12 cellular contexts compared by ENCODE assay signal in genomic region chr17:15981646-15982580, GRCh38. TPM values are rescaled to one million over a fixed set of nuclear protein-coding genes. Genes with fewer than 3 reads are reported as not detected.
DNase-seq lines count a peak whose midpoint lies in the region; ATAC-seq, FAIRE-seq and TF ChIP-seq lines count a peak whose summit lies in the region.
"Had no signal": no experiment of that assay in that cellular context is flagged by ENCODE, and none has a peak within 500 bp of the region (broad histone marks: within the 10 kb centered on the region; RNA-seq: fewer than 3 reads in every experiment).

No MANE protein-coding gene starts in this region.

- H3K4me1 ChIP-seq in RWPE2 (ENCODE audit: insufficient read depth, poor library complexity, severe bottlenecking): peaks cover 20% of the 10 kb centered on the region
- H3K4me1 ChIP-seq in endothelial cell of umbilical vein (ENCODE audit: control insufficient read depth, extremely low read depth, insufficient read depth, low read length): peaks cover 22% of the 10 kb centered on the region
- no peaks in the 10 kb centered on the region for H3K4me1 ChIP-seq in gastroesophageal sphincter
- H3K4me1 ChIP-seq: upper lobe of right lung had no signal

- peak overlapping the region; percentile 28 for H2AFZ ChIP-seq in endothelial cell of umbilical vein (ENCODE audit: low read depth, low read length)

- peak overlapping the region; percentile 71 for H3K27ac ChIP-seq in RWPE2 (ENCODE audit: poor library complexity, severe bottlenecking)
- peak overlapping the region; percentile 57 for H3K27ac ChIP-seq in endothelial cell of umbilical vein (ENCODE audit: insufficient read depth, low read depth, low read length)
- no peak overlapping the region for H3K27ac ChIP-seq in gastroesophageal sphincter
- H3K27ac ChIP-seq: ovary, upper lobe of right lung had no signal

- dilution Hi-C loops in endothelial cell of umbilical vein (cut with MboI; ENCODE audit: extremely low pct_ligation_motif_present, low sequenced_read_pairs): no loop called here

- no peak for TF ChIP-seq EP300 in gastroesophageal sphincter (IDR thresholded peaks at IDR 0.05)

- CTCF ChIA-PET in endothelial cell of umbilical vein (lab: Charles Lee): interaction anchor here (1.0 to 2.5 kb wide), 4 partner anchors 12 to 37 kb away, joined by 3 to 9 read pairs (median 4); partner anchors contain the start of genes ADORA2B and ZSWIM7

- no TSS peak for BruUV-seq in endothelial cell of umbilical vein (replicated peaks; lab: Mats Ljungman, UMichigan)

- H3K27me3 Mint-ChIP-seq in activated T-cell treated with anti-CD3 and anti-CD28 coated beads, Interleukin-2, amount 50 U/mL, for 24 hours: no peaks in the 10 kb centered on the region
- no peaks in the 10 kb centered on the region for H3K27me3 Mint-ChIP-seq in activated T-cell treated with anti-CD3 and anti-CD28 coated beads, Interleukin-2, amount 50 U/mL, for 4 hours (ENCODE audit: low read depth)
- no peaks in the 10 kb centered on the region for H3K27me3 Mint-ChIP-seq in progenitor cell of endocrine pancreas
- H3K27me3 Mint-ChIP-seq in T-helper 2 cell treated with Interferon-gamma antibody and Interleukin-4, amounts not matched to agents 5 μg/mL and 100 μg/mL, for 36 hours (ENCODE audit: low read depth): no peaks in the 10 kb centered on the region
- H3K27me3 Mint-ChIP-seq: IgD-negative memory B cell had no signal

- no peaks in the 10 kb centered on the region for H3K79me2 ChIP-seq in endothelial cell of umbilical vein (ENCODE audit: control insufficient read depth, insufficient read depth, low read length)

- H3K36me3 ChIP-seq in RWPE2 (ENCODE audit: low read depth) (peaks cover 73% of the 10 kb centered on the region), endothelial cell of umbilical vein (ENCODE audit: control insufficient read depth in 2 of 2, extremely low read depth in 1 of 2, insufficient read depth in 2 of 2, low read length in 2 of 2) (peaks cover 5 to 9% of the 10 kb centered on the region in 2 experiments), gastroesophageal sphincter (peaks cover 0 to 89% of the 10 kb centered on the region in 2 donors)
- H3K36me3 ChIP-seq: ovary had no signal

- WGBS in gastroesophageal sphincter (ENCODE audit: low coverage in 1 of 2), 2 donors: 86 to 93% methylated on average over 3 to 5 of the region's 5 CpGs

- H3K9me3 ChIP-seq in RWPE2 (ENCODE audit: severe bottlenecking) (no peaks in the 10 kb centered on the region), endothelial cell of umbilical vein (replicated peaks; ENCODE audit: control insufficient read depth, insufficient read depth, low read length) (no peaks in the 10 kb centered on the region), gastroesophageal sphincter (no peaks in the 10 kb centered on the region)
- H3K9me3 ChIP-seq: ovary, upper lobe of right lung had no signal

- no peak overlapping the region for H3K4me3 ChIP-seq in RWPE2 (ENCODE audit: severe bottlenecking)
- H3K4me3 ChIP-seq in endothelial cell of umbilical vein (replicated peaks in 1 of 3; ENCODE audit: insufficient read depth in 1 of 3, low read depth in 1 of 3, low read length in 3 of 3): no peak overlapping the region
- H3K4me3 ChIP-seq in gastroesophageal sphincter: no peak overlapping the region
- H3K4me3 ChIP-seq: ovary, upper lobe of right lung had no signal

- FAIRE-seq in endothelial cell of umbilical vein (lab: Jason Lieb, UNC): peak; percentile 64

- no peaks in the 10 kb centered on the region for H3K9me3 Mint-ChIP-seq in activated T-cell treated with anti-CD3 and anti-CD28 coated beads, Interleukin-2, amount 50 U/mL, for 24 hours
- H3K9me3 Mint-ChIP-seq in activated T-cell treated with anti-CD3 and anti-CD28 coated beads, Interleukin-2, amount 50 U/mL, for 4 hours: no peaks in the 10 kb centered on the region
- H3K9me3 Mint-ChIP-seq in progenitor cell of endocrine pancreas (ENCODE audit: low read depth): peaks cover 6% of the 10 kb centered on the region
- H3K9me3 Mint-ChIP-seq in T-helper 2 cell treated with Interferon-gamma antibody and Interleukin-4, amounts not matched to agents 5 μg/mL and 100 μg/mL, for 36 hours: no peaks in the 10 kb centered on the region
- H3K9me3 Mint-ChIP-seq: IgD-negative memory B cell had no signal

- peaks cover 72% of the 10 kb centered on the region for H3K36me3 Mint-ChIP-seq in activated T-cell treated with anti-CD3 and anti-CD28 coated beads, Interleukin-2, amount 50 U/mL, for 24 hours (ENCODE audit: low read depth)
- H3K36me3 Mint-ChIP-seq in activated T-cell treated with anti-CD3 and anti-CD28 coated beads, Interleukin-2, amount 50 U/mL, for 4 hours (ENCODE audit: insufficient read depth): peaks cover 34% of the 10 kb centered on the region
- H3K36me3 Mint-ChIP-seq in progenitor cell of endocrine pancreas (ENCODE audit: insufficient read depth): peaks cover 37% of the 10 kb centered on the region
- peaks cover 33% of the 10 kb centered on the region for H3K36me3 Mint-ChIP-seq in T-helper 2 cell treated with Interferon-gamma antibody and Interleukin-4, amounts not matched to agents 5 μg/mL and 100 μg/mL, for 36 hours (ENCODE audit: low read depth)

- ATAC-seq in activated T-cell treated with anti-CD3 and anti-CD28 coated beads, Interleukin-2, amount 50 U/mL, for 4 hours: no peak
- ATAC-seq in RWPE2 (ENCODE audit: low read depth): peak; percentile 89
- ATAC-seq in gastroesophageal sphincter: no peak
- ATAC-seq: upper lobe of right lung had no signal

- no peak for DNase-seq in activated T-cell treated with anti-CD3 and anti-CD28 coated beads, Interleukin-2, amount 50 U/mL, for 24 hours
- no peak for DNase-seq in activated T-cell treated with anti-CD3 and anti-CD28 coated beads, Interleukin-2, amount 50 U/mL, for 4 hours
- DNase-seq in RWPE2 (ENCODE audit: low spot score): no peak
- DNase-seq in endothelial cell of umbilical vein (ENCODE audit: low read depth, low spot score): peak; percentile 33
- no peak for DNase-seq in progenitor cell of endocrine pancreas (ENCODE audit: low spot score, unreplicated experiment)
- no peak for DNase-seq in T-helper 2 cell treated with Interferon-gamma antibody and Interleukin-4, amounts not matched to agents 5 μg/mL and 100 μg/mL, for 36 hours (ENCODE audit: low spot score)
- DNase-seq in stimulated activated CD4-positive, alpha-beta T cell treated with anti-CD3 and anti-CD28 coated beads, Interleukin-12 subunit alpha, Interleukin-12 subunit beta, amount 100 ng/mL, for 4 hours: no peak
- DNase-seq: NCI-H510A, ovary, upper lobe of right lung had no signal

- no peaks in the 10 kb centered on the region for H3K9me1 ChIP-seq in endothelial cell of umbilical vein (replicated peaks; ENCODE audit: control insufficient read depth, extremely low read depth, insufficient read depth, low read length)

- H3K27me3 ChIP-seq in RWPE2 (ENCODE audit: insufficient read depth, poor library complexity, severe bottlenecking): no peaks in the 10 kb centered on the region
- H3K27me3 ChIP-seq in endothelial cell of umbilical vein (ENCODE audit: control insufficient read depth in 2 of 2, insufficient read depth in 2 of 2, low read length in 2 of 2): no peaks in the 10 kb centered on the region
- H3K27me3 ChIP-seq in gastroesophageal sphincter: no peaks in the 10 kb centered on the region
- H3K27me3 ChIP-seq: ovary, upper lobe of right lung had no signal

- no peak for TF ChIP-seq POLR2A in endothelial cell of umbilical vein (IDR thresholded peaks at IDR 0.05; ENCODE audit: low read depth, low read length)
- TF ChIP-seq POLR2A in gastroesophageal sphincter (IDR thresholded peaks at IDR 0.05): no peak

- H4K20me1 ChIP-seq in endothelial cell of umbilical vein (replicated peaks; ENCODE audit: control insufficient read depth, extremely low read depth, insufficient read depth, low read length): no peaks in the 10 kb centered on the region

- H3K4me2 ChIP-seq in endothelial cell of umbilical vein (ENCODE audit: insufficient read depth, low read length): peak overlapping the region; percentile 8

- intact Hi-C loops in endothelial cell of umbilical vein (cut with micrococcal nuclease): no loop called here

- H3K4me1 Mint-ChIP-seq in activated T-cell treated with anti-CD3 and anti-CD28 coated beads, Interleukin-2, amount 50 U/mL, for 24 hours (ENCODE audit: low read depth): peaks cover 24% of the 10 kb centered on the region
- peaks cover 18% of the 10 kb centered on the region for H3K4me1 Mint-ChIP-seq in activated T-cell treated with anti-CD3 and anti-CD28 coated beads, Interleukin-2, amount 50 U/mL, for 4 hours (ENCODE audit: low read depth)
- no peaks in the 10 kb centered on the region for H3K4me1 Mint-ChIP-seq in progenitor cell of endocrine pancreas (ENCODE audit: low read depth)
- peaks cover 14% of the 10 kb centered on the region for H3K4me1 Mint-ChIP-seq in T-helper 2 cell treated with Interferon-gamma antibody and Interleukin-4, amounts not matched to agents 5 μg/mL and 100 μg/mL, for 36 hours (ENCODE audit: low read depth)

- TF ChIP-seq CTCF in RWPE2 (IDR thresholded peaks at IDR 0.05; ENCODE audit: poor library complexity, severe bottlenecking) (no peak), endothelial cell of umbilical vein (IDR thresholded peaks at IDR 0.05; ENCODE audit: extremely low read depth in 1 of 2, insufficient read depth in 1 of 2, low read depth in 1 of 2, low read length in 2 of 2) (no peak), progenitor cell of endocrine pancreas (IDR thresholded peaks at IDR 0.05; ENCODE audit: unreplicated experiment) (no peak), gastroesophageal sphincter (IDR thresholded peaks at IDR 0.05) (no peak)

- H3K9ac ChIP-seq in endothelial cell of umbilical vein (replicated peaks; ENCODE audit: extremely low read depth, insufficient read depth, low read length): no peak overlapping the region

- H3K27ac Mint-ChIP-seq in activated T-cell treated with anti-CD3 and anti-CD28 coated beads, Interleukin-2, amount 50 U/mL, for 24 hours: peak overlapping the region; percentile 58
- H3K27ac Mint-ChIP-seq in progenitor cell of endocrine pancreas: peak overlapping the region; percentile 63
- no peak overlapping the region for H3K27ac Mint-ChIP-seq in T-helper 2 cell treated with Interferon-gamma antibody and Interleukin-4, amounts not matched to agents 5 μg/mL and 100 μg/mL, for 36 hours
- H3K27ac Mint-ChIP-seq: IgD-negative memory B cell had no signal

- POLR2A ChIA-PET in endothelial cell of umbilical vein (lab: Charles Lee): no interaction called here

- H3K4me3 Mint-ChIP-seq in activated T-cell treated with anti-CD3 and anti-CD28 coated beads, Interleukin-2, amount 50 U/mL, for 24 hours: no peak overlapping the region
- H3K4me3 Mint-ChIP-seq in activated T-cell treated with anti-CD3 and anti-CD28 coated beads, Interleukin-2, amount 50 U/mL, for 4 hours: no peak overlapping the region
- no peak overlapping the region for H3K4me3 Mint-ChIP-seq in progenitor cell of endocrine pancreas (ENCODE audit: low read depth)
- no peak overlapping the region for H3K4me3 Mint-ChIP-seq in T-helper 2 cell treated with Interferon-gamma antibody and Interleukin-4, amounts not matched to agents 5 μg/mL and 100 μg/mL, for 36 hours
- H3K4me3 Mint-ChIP-seq: IgD-negative memory B cell had no signal

RNA-seq across cellular contexts. Expression of gene ZSWIM7, which starts 17.6 kb away (rescaled TPM):
- total RNA-seq in activated T-cell treated with anti-CD3 and anti-CD28 coated beads, Interleukin-2, amount 50 U/mL, for 4 hours: 1 to 10 TPM; 7.2 to 9.7 (median 9.5) TPM
- total RNA-seq in endothelial cell of umbilical vein (18.0 and 21.9 TPM in 2 replicates), progenitor cell of endocrine pancreas (27.9 and 35.4 TPM in 2 replicates), gastroesophageal sphincter (10 to 100 TPM; 12.1 to 32.4 (median 13.6) TPM)
- 33.8 and 38.9 TPM in 2 replicates for polyA plus RNA-seq in endothelial cell of umbilical vein
- polyA plus RNA-seq in endothelial cell of umbilical vein (2011; cell fraction: cytosol; rRNA removed): 26.7 and 30.5 TPM in 2 replicates
- 29.1 and 33.7 TPM in 2 replicates for polyA plus RNA-seq in endothelial cell of umbilical vein (2011; cell fraction: nucleus; rRNA removed)
- 27.3 and 27.8 TPM in 2 replicates for polyA plus RNA-seq in endothelial cell of umbilical vein (2012)
- polyA minus RNA-seq in endothelial cell of umbilical vein: 11.0 and 21.6 TPM in 2 replicates
- polyA minus RNA-seq in endothelial cell of umbilical vein (2011; cell fraction: cytosol; rRNA and poly(A)+ RNA removed): 11.2 TPM
- polyA minus RNA-seq in endothelial cell of umbilical vein (2011; cell fraction: nucleus; rRNA and poly(A)+ RNA removed): 2.2 and 6.1 TPM in 2 replicates

RNA-seq across cellular contexts. Expression of gene TTC19, which starts 17.7 kb away (rescaled TPM):
- 10 to 100 TPM; 28.5 to 34.6 (median 29.8) TPM for total RNA-seq in activated T-cell treated with anti-CD3 and anti-CD28 coated beads, Interleukin-2, amount 50 U/mL, for 4 hours
- total RNA-seq in endothelial cell of umbilical vein (32.8 and 33.3 TPM in 2 replicates), progenitor cell of endocrine pancreas (42.2 and 42.5 TPM in 2 replicates), gastroesophageal sphincter (10 to 100 TPM; 22.1 to 57.1 (median 40.0) TPM)
- polyA plus RNA-seq in endothelial cell of umbilical vein: 7.6 and 7.8 TPM in 2 replicates
- 6.7 TPM in 2 replicates for polyA plus RNA-seq in endothelial cell of umbilical vein (2011; cell fraction: cytosol; rRNA removed)
- 13.0 and 14.1 TPM in 2 replicates for polyA plus RNA-seq in endothelial cell of umbilical vein (2011; cell fraction: nucleus; rRNA removed)
- 30.7 and 31.2 TPM in 2 replicates for polyA plus RNA-seq in endothelial cell of umbilical vein (2012)
- polyA minus RNA-seq in endothelial cell of umbilical vein: 12.1 and 12.4 TPM in 2 replicates
- polyA minus RNA-seq in endothelial cell of umbilical vein (2011; cell fraction: cytosol; rRNA and poly(A)+ RNA removed): 13.1 TPM
- polyA minus RNA-seq in endothelial cell of umbilical vein (2011; cell fraction: nucleus; rRNA and poly(A)+ RNA removed): 18.8 and 24.8 TPM in 2 replicates

RNA-seq across cellular contexts. Expression of gene ADORA2B, which starts 37.0 kb away (rescaled TPM):
- total RNA-seq in activated T-cell treated with anti-CD3 and anti-CD28 coated beads, Interleukin-2, amount 50 U/mL, for 4 hours: 1 to 10 TPM in 2 of 3 donors, under 1 TPM in 1; 0.32 to 1.2 (median 1.1) TPM
- total RNA-seq in endothelial cell of umbilical vein (6.5 and 9.8 TPM in 2 replicates), progenitor cell of endocrine pancreas (0.48 and 0.67 TPM in 2 replicates), gastroesophageal sphincter (1 to 10 TPM in 2 of 4 donors, under 1 TPM in 1, not detected in 1; 0.40 to 2.0 (median 1.2) TPM)
- 8.8 and 10.1 TPM in 2 replicates for polyA plus RNA-seq in endothelial cell of umbilical vein
- polyA plus RNA-seq in endothelial cell of umbilical vein (2011; cell fraction: cytosol; rRNA removed): 5.8 and 6.7 TPM in 2 replicates
- 3.5 and 3.9 TPM in 2 replicates for polyA plus RNA-seq in endothelial cell of umbilical vein (2011; cell fraction: nucleus; rRNA removed)
- 6.9 and 10.7 TPM in 2 replicates for polyA plus RNA-seq in endothelial cell of umbilical vein (2012)
- polyA minus RNA-seq in endothelial cell of umbilical vein: 6.2 and 7.1 TPM in 2 replicates
- polyA minus RNA-seq in endothelial cell of umbilical vein (2011; cell fraction: cytosol; rRNA and poly(A)+ RNA removed): 0.51 TPM
- 3.9 and 4.3 TPM in 2 replicates for polyA minus RNA-seq in endothelial cell of umbilical vein (2011; cell fraction: nucleus; rRNA and poly(A)+ RNA removed)

Comparison
In these comparisons a context has a peak if more than half of its experiments do, and no peak if none do; other contexts are left out.
1. H3K27ac ChIP-seq: peak in RWPE2 (single experiment) and endothelial cell of umbilical vein (single experiment); none in gastroesophageal sphincter (0 of 4).